ENCODE assay signal across 30 cellular contexts in the genomic region with DNA sequence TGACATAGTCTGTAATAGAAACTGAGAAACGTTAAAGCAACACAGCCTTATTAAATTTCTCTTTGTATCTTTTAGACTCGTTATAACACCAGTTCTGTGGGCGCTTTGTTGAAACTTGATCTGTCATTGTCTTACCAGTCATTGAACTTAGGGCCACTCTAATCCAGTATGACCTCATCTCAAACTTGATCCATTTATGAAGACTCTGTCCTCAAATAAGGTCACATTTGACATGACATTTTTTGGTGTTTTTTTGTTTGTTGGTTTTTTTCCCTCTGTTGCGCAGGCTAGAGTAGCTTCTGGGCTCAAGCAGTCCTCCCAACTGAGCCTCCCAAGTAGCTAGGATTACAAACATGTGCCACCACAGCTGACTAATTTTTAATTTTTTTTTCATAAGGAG.
"Had no signal": no experiment of that assay in that cellular context is flagged by ENCODE, and none has a peak within 500 bp of the region (broad histone marks: within the 10 kb centered on the region; RNA-seq: fewer than 3 reads in every experiment).

No MANE protein-coding gene starts in this region.

- H3K4me3 ChIP-seq: adrenal gland, body of pancreas, MG63, SJCRH30, SK-N-MC had no signal

- H3K36me3 ChIP-seq: adrenal gland, SJCRH30 had no signal

- DNase-seq: activated CD4-positive, alpha-beta T cell treated with anti-CD3 and anti-CD28 coated beads, Interleukin-2, amount 10 ng/mL, durations not matched to agents 7 days and 5 days; activated CD4-positive, alpha-beta T cell treated with anti-CD3 and anti-CD28 coated beads, Interleukin-2, amount 50 U/mL, for 48 hours; activated CD8-positive, alpha-beta T cell treated with anti-CD3 and anti-CD28 coated beads, Interleukin-2, amount 10 ng/mL, durations not matched to agents 7 days and 5 days; activated gamma-delta T cell; activated naive CD4-positive, alpha-beta T cell treated with Interleukin-2 at 50 U/mL for 16 hours; activated T-cell treated with anti-CD3 and anti-CD28 coated beads, Interleukin-2, amount 50 U/mL, for 24 hours; adrenal gland; body of pancreas; caudate nucleus; cerebellar nuclear complex; Karpas-422; KBM-7; MG63; NCI-H1048; NCI-H1105 treated with DMSO at 0.1 percent for 48 hours; NCI-H1436; NCI-H1694; NCI-H1930; NCI-H2081 treated with DMSO at 0.1 percent for 48 hours; NCI-H2171; NCI-H510A; NCI-H526; NCI-H748 treated with DMSO at 0.1 percent for 48 hours; SHP77; SJCRH30; T1000 had no signal

- H3K27me3 ChIP-seq: adrenal gland, body of pancreas, MG63, SJCRH30 had no signal

- H3K4me1 ChIP-seq: body of pancreas had no signal

- ATAC-seq: activated CD8-positive, alpha-beta T cell treated with anti-CD3 and anti-CD28 coated beads, Interleukin-2, amount 10 ng/mL, durations not matched to agents 7 days and 5 days; activated naive CD4-positive, alpha-beta T cell treated with anti-CD3 and anti-CD28 coated beads, Interleukin-2, amount 50 U/mL, for 72 hours; body of pancreas; Panc1 had no signal

- H3K9me3 ChIP-seq: adrenal gland, body of pancreas, MG63, SJCRH30 had no signal

- H3K27me3 Mint-ChIP-seq: activated CD4-positive, alpha-beta T cell treated with anti-CD3 and anti-CD28 coated beads, Interleukin-2, amount 10 ng/mL, durations not matched to agents 7 days and 5 days; activated T-cell treated with anti-CD3 and anti-CD28 coated beads, Interleukin-2, amount 50 U/mL, for 24 hours had no signal

- H3K27ac ChIP-seq: adrenal gland, body of pancreas, SJCRH30, SK-N-MC had no signal

- H3K4me3 Mint-ChIP-seq: activated CD4-positive, alpha-beta T cell treated with anti-CD3 and anti-CD28 coated beads, Interleukin-2, amount 10 ng/mL, durations not matched to agents 7 days and 5 days; activated CD8-positive, alpha-beta T cell treated with anti-CD3 and anti-CD28 coated beads, Interleukin-2, amount 10 ng/mL, durations not matched to agents 7 days and 5 days; activated T-cell treated with anti-CD3 and anti-CD28 coated beads, Interleukin-2, amount 50 U/mL, for 24 hours had no signal

- H3K9me3 Mint-ChIP-seq: activated CD4-positive, alpha-beta T cell treated with anti-CD3 and anti-CD28 coated beads, Interleukin-2, amount 10 ng/mL, durations not matched to agents 7 days and 5 days; activated T-cell treated with anti-CD3 and anti-CD28 coated beads, Interleukin-2, amount 50 U/mL, for 24 hours; activated T-helper 2 cell treated with anti-CD3 and anti-CD28 coated beads, Interferon-gamma antibody, Interleukin-2, Interleukin-4, amounts not matched to agents 10 μg/mL and 5 μg/mL and 100 μg/mL, durations not matched to agents 14 hours and 24 hours and 36 hours had no signal

- H3K27ac Mint-ChIP-seq: activated CD4-positive, alpha-beta T cell treated with anti-CD3 and anti-CD28 coated beads, Interleukin-2, amount 10 ng/mL, durations not matched to agents 7 days and 5 days; activated CD8-positive, alpha-beta T cell treated with anti-CD3 and anti-CD28 coated beads, Interleukin-2, amount 10 ng/mL, durations not matched to agents 7 days and 5 days; activated naive CD4-positive, alpha-beta T cell treated with anti-CD3 and anti-CD28 coated beads, Interleukin-2, amount 50 U/mL, for 72 hours; activated T-cell treated with anti-CD3 and anti-CD28 coated beads, Interleukin-2, amount 50 U/mL, for 24 hours; activated T-helper 2 cell treated with anti-CD3 and anti-CD28 coated beads, Interferon-gamma antibody, Interleukin-2, Interleukin-4, amounts not matched to agents 10 μg/mL and 5 μg/mL and 100 μg/mL, durations not matched to agents 14 hours and 24 hours and 36 hours had no signal
